ENCODE assay signal across 18 cellular contexts in genomic region chr1:24776821-24777220, GRCh38. TPM values are rescaled to one million over a fixed set of nuclear protein-coding genes. Genes with fewer than 3 reads are reported as not detected.
DNase-seq lines count a peak whose midpoint lies in the region; ATAC-seq and TF ChIP-seq lines count a peak whose summit lies in the region.
"Had no signal": no experiment of that assay in that cellular context is flagged by ENCODE, and none has a peak within 500 bp of the region (broad histone marks: within the 10 kb centered on the region; RNA-seq: fewer than 3 reads in every experiment).

No MANE protein-coding gene starts in this region.

- H2AFZ ChIP-seq in GM23248 (no peak overlapping the region), OCI-LY1 (ENCODE audit: low read length) (no peak overlapping the region)

- H3K9me3 ChIP-seq in GM23248 (ENCODE audit: low read depth) (no peaks in the 10 kb centered on the region), OCI-LY1 (ENCODE audit: low read length) (no peaks in the 10 kb centered on the region), esophagus muscularis mucosa (no peaks in the 10 kb centered on the region), gastrocnemius medialis (no peaks in the 10 kb centered on the region)

- TF ChIP-seq EP300 in esophagus muscularis mucosa (IDR thresholded peaks at IDR 0.05), result no peak

- H3K36me3 ChIP-seq in GM23248 (ENCODE audit: low read depth) (peaks cover 29% of the 10 kb centered on the region), OCI-LY1 (ENCODE audit: insufficient read depth, low read length) (peaks cover 4% of the 10 kb centered on the region; the same call in 1 of the 2 replicates), esophagus muscularis mucosa (peaks cover 0 to 3% (median 0%) of the 10 kb centered on the region in 4 donors), gastrocnemius medialis (no peaks in the 10 kb centered on the region)

- in situ Hi-C loops in GM23248 (cut with MboI) (no loop called here), gastrocnemius medialis (cut with MboI; ENCODE audit: low sequenced_read_pairs in 4 of 4) (no loop called here)

- no peak for TF ChIP-seq CTCF in OCI-LY1 (IDR thresholded peaks at IDR 0.05; ENCODE audit: low read length)
- no peak for TF ChIP-seq CTCF in esophagus muscularis mucosa (IDR thresholded peaks at IDR 0.05)
- TF ChIP-seq CTCF in gastrocnemius medialis (IDR thresholded peaks at IDR 0.05 in 4 of 5, conservative IDR thresholded peaks at IDR 0.05 in 1 of 5), result no peak

- H3K4me1 ChIP-seq in GM23248 (ENCODE audit: insufficient read depth) (peaks cover 66% of the 10 kb centered on the region), OCI-LY1 (ENCODE audit: insufficient read depth, low read length, severe bottlenecking) (peaks cover 80% of the 10 kb centered on the region), esophagus muscularis mucosa (peaks cover 30 to 88% (median 78%) of the 10 kb centered on the region in 4 donors), gastrocnemius medialis (peaks cover 6 to 10% of the 10 kb centered on the region in 2 donors)

- H3K27me3 ChIP-seq in GM23248 (replicated peaks; ENCODE audit: insufficient read depth) (no peaks in the 10 kb centered on the region), OCI-LY1 (ENCODE audit: insufficient read depth, low read length) (no peaks in the 10 kb centered on the region), esophagus muscularis mucosa (no peaks in the 10 kb centered on the region), gastrocnemius medialis (no peaks in the 10 kb centered on the region)

- H3K9me2 ChIP-seq in GM23248 (ENCODE audit: insufficient read depth), result no peaks in the 10 kb centered on the region
- no peaks in the 10 kb centered on the region for H3K9me2 ChIP-seq in OCI-LY1 (ENCODE audit: low read depth, low read length)

- 95% methylated on average over 8 of the region's 8 CpGs for WGBS in GM23248 (ENCODE audit: low coverage in 1 of 2, low lambda C conversion rate in 2 of 2, missing lambda C conversion rate in 2 of 2), 2 experiments
- WGBS in esophagus muscularis mucosa, result 86% methylated on average over 8 of the region's 8 CpGs

- no peak for TF ChIP-seq POLR2A in esophagus muscularis mucosa (IDR thresholded peaks at IDR 0.05; ENCODE audit: low read depth)
- TF ChIP-seq POLR2A in gastrocnemius medialis (IDR thresholded peaks at IDR 0.05), result no peak

- no peak overlapping the region for H3K4me3 ChIP-seq in GM23248
- no peak overlapping the region for H3K4me3 ChIP-seq in OCI-LY1 (ENCODE audit: low read depth, low read length, poor library complexity, severe bottlenecking)
- H3K4me3 ChIP-seq in esophagus muscularis mucosa, result no peak overlapping the region
- H3K4me3 ChIP-seq in gastrocnemius medialis, result no peak overlapping the region
- H3K4me3 ChIP-seq: K562 had no signal

- ATAC-seq in gastrocnemius medialis, result no peak
- ATAC-seq: PC-3 had no signal

- DNase-seq in GM23248, result no peak
- no peak for DNase-seq in esophagus muscularis mucosa (ENCODE audit: extremely low spot score)
- no peak for DNase-seq in gastrocnemius medialis
- DNase-seq in NCI-H2171 treated with DMSO at 0.1 percent for 48 hours (lab: John Stamatoyannopoulos, UW), result no peak
- no peak for DNase-seq in AML-193 (lab: John Stamatoyannopoulos, UW)
- no peak for DNase-seq in activated gamma-delta T cell (lab: John Stamatoyannopoulos, UW)
- no peak for DNase-seq in epidermal melanocyte (ENCODE audit: insufficient read length, low spot score)
- DNase-seq: DMS153; HCEC 1CT; NCI-H1048; NCI-H146; NCI-H2107; NCI-H345; NCI-H69; NK-92 treated with Interleukin-12 subunit alpha and Interleukin-12 subunit beta, amount 100 ng/mL, for 24 hours; PC-3 had no signal

- peaks cover 92% of the 10 kb centered on the region for H3F3A ChIP-seq in GM23248 (ENCODE audit: insufficient read depth)
- H3F3A ChIP-seq in OCI-LY1 (ENCODE audit: insufficient read depth, low read length), result no peaks in the 10 kb centered on the region

- peaks cover 71% of the 10 kb centered on the region for H4K20me1 ChIP-seq in GM23248 (ENCODE audit: insufficient read depth)
- H4K20me1 ChIP-seq in OCI-LY1 (ENCODE audit: insufficient read depth, low read length), result no peaks in the 10 kb centered on the region

- intact Hi-C loops in esophagus muscularis mucosa (cut with DNase I), result no loop called here
- intact Hi-C loops in gastrocnemius medialis (cut with DNase I; ENCODE audit: low total_unique reads), result no loop called here

- H3K27ac ChIP-seq in GM23248, result peak overlapping the region; percentile 41; the same call in 1 of the 2 replicates
- H3K27ac ChIP-seq in OCI-LY1 (ENCODE audit: low read depth, low read length, poor library complexity, severe bottlenecking), result peak overlapping the region; percentile 77
- H3K27ac ChIP-seq in esophagus muscularis mucosa (replicated peaks in 1 of 4), result peak overlapping the region in 3 of 4 donors; percentile 15 to 59 (median 20)
- peak overlapping the region in 3 of 4 donors; percentile 23 to 53 (median 28) for H3K27ac ChIP-seq in gastrocnemius medialis

- H3K4me2 ChIP-seq in GM23248 (ENCODE audit: unreplicated experiment) (no peak overlapping the region), OCI-LY1 (ENCODE audit: low read length) (peak overlapping the region; percentile 22)

- no peak overlapping the region for H3K9ac ChIP-seq in GM23248
- H3K9ac ChIP-seq in OCI-LY1 (ENCODE audit: low read length), result no peak overlapping the region

- H3K79me2 ChIP-seq in GM23248 (ENCODE audit: insufficient read depth), result peaks cover 100% of the 10 kb centered on the region
- peaks cover 94% of the 10 kb centered on the region for H3K79me2 ChIP-seq in OCI-LY1 (ENCODE audit: insufficient read depth, low read length)

RNA-seq across cellular contexts. Expression of gene CLIC4, which starts 31.6 kb away (rescaled TPM):
- total RNA-seq in GM23248 (2014; rRNA removed; shearing (Covaris generic)), result 1,589 and 1,665 TPM in 2 replicates
- 1,380 and 1,381 TPM in 2 replicates for polyA plus RNA-seq in GM23248 (2016; fragmentation: Nextera tagmentation; extraction: Ambion mirVana)
- total RNA-seq in esophagus muscularis mucosa, result 100 to 1,000 TPM; 375 to 606 (median 595) TPM
- 10 to 100 TPM; 37.3 to 74.5 (median 45.6) TPM for total RNA-seq in gastrocnemius medialis

Comparison
In these comparisons a context has a peak if more than half of its experiments do, and no peak if none do; other contexts are left out.
1. H3K27ac ChIP-seq: peak in every context shown above with its lines; median percentile 77 in OCI-LY1; 41 in GM23248; 28 in gastrocnemius medialis; 20 in esophagus muscularis mucosa.
2. RNA of gene CLIC4, which starts 31.6 kb away (total RNA-seq): 1,589 to 1,665 TPM in GM23248 and 375 to 606 TPM in esophagus muscularis mucosa; 37.3 to 74.5 TPM in gastrocnemius medialis; every median in the first group is over 4 times any median in the second.